1 cellular context compared by ENCODE assay signal in genomic region chr2:38750793-38751042, GRCh38.
TF ChIP-seq lines count a peak whose summit lies in the region.

No MANE protein-coding gene starts in this region.

TF ChIP-seq in GM12878, 131 proteins besides CTCF, POLR2A, EP300 and RAD21 (continued from another document):
- TF ChIP-seq RELA (IDR thresholded peaks at IDR 0.05; ENCODE audit: borderline replicate concordance, partially characterized antibody) (no peak), EGR1 (IDR thresholded peaks at IDR 0.05; ENCODE audit: borderline replicate concordance in 1 of 2, low read depth in 2 of 2, low read length in 2 of 2) (0 out of 3 replicates have a peak, but pooled peaks of 1 of the 2 experiments have one; percentile 0), ZNF622 (IDR thresholded peaks at IDR 0.05) (no peak), E2F8 (IDR thresholded peaks at IDR 0.05; ENCODE audit: low read depth, partially characterized antibody) (peak; percentile 35), CUX1 (IDR thresholded peaks at IDR 0.05; ENCODE audit: insufficient replicate concordance, low read depth, low read length) (no peak), TAF1 (IDR thresholded peaks at IDR 0.05; ENCODE audit: borderline replicate concordance, low read depth, low read length) (no peak), HDGF (IDR thresholded peaks at IDR 0.05) (no peak), MTA3 (IDR thresholded peaks at IDR 0.05; ENCODE audit: borderline replicate concordance, low read length) (no peak)
- TF ChIP-seq, protein P1, sequence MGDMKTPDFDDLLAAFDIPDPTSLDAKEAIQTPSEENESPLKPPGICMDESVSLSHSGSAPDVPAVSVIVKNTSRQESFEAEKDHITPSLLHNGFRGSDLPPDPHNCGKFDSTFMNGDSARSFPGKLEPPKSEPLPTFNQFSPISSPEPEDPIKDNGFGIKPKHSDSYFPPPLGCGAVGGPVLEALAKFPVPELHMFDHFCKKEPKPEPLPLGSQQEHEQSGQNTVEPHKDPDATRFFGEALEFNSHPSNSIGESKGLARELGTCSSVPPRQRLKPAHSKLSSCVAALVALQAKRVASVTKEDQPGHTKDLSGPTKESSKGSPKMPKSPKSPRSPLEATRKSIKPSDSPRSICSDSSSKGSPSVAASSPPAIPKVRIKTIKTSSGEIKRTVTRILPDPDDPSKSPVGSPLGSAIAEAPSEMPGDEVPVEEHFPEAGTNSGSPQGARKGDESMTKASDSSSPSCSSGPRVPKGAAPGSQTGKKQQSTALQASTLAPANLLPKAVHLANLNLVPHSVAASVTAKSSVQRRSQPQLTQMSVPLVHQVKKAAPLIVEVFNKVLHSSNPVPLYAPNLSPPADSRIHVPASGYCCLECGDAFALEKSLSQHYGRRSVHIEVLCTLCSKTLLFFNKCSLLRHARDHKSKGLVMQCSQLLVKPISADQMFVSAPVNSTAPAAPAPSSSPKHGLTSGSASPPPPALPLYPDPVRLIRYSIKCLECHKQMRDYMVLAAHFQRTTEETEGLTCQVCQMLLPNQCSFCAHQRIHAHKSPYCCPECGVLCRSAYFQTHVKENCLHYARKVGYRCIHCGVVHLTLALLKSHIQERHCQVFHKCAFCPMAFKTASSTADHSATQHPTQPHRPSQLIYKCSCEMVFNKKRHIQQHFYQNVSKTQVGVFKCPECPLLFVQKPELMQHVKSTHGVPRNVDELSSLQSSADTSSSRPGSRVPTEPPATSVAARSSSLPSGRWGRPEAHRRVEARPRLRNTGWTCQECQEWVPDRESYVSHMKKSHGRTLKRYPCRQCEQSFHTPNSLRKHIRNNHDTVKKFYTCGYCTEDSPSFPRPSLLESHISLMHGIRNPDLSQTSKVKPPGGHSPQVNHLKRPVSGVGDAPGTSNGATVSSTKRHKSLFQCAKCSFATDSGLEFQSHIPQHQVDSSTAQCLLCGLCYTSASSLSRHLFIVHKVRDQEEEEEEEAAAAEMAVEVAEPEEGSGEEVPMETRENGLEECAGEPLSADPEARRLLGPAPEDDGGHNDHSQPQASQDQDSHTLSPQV (IDR thresholded peaks at IDR 0.05) = no peak
- TF ChIP-seq, protein P2, sequence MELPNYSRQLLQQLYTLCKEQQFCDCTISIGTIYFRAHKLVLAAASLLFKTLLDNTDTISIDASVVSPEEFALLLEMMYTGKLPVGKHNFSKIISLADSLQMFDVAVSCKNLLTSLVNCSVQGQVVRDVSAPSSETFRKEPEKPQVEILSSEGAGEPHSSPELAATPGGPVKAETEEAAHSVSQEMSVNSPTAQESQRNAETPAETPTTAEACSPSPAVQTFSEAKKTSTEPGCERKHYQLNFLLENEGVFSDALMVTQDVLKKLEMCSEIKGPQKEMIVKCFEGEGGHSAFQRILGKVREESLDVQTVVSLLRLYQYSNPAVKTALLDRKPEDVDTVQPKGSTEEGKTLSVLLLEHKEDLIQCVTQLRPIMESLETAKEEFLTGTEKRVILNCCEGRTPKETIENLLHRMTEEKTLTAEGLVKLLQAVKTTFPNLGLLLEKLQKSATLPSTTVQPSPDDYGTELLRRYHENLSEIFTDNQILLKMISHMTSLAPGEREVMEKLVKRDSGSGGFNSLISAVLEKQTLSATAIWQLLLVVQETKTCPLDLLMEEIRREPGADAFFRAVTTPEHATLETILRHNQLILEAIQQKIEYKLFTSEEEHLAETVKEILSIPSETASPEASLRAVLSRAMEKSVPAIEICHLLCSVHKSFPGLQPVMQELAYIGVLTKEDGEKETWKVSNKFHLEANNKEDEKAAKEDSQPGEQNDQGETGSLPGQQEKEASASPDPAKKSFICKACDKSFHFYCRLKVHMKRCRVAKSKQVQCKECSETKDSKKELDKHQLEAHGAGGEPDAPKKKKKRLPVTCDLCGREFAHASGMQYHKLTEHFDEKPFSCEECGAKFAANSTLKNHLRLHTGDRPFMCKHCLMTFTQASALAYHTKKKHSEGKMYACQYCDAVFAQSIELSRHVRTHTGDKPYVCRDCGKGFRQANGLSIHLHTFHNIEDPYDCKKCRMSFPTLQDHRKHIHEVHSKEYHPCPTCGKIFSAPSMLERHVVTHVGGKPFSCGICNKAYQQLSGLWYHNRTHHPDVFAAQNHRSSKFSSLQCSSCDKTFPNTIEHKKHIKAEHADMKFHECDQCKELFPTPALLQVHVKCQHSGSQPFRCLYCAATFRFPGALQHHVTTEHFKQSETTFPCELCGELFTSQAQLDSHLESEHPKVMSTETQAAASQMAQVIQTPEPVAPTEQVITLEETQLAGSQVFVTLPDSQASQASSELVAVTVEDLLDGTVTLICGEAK (IDR thresholded peaks at IDR 0.05; ENCODE audit: borderline replicate concordance) = no peak
